9 cellular contexts compared by ENCODE assay signal in the genomic region with DNA sequence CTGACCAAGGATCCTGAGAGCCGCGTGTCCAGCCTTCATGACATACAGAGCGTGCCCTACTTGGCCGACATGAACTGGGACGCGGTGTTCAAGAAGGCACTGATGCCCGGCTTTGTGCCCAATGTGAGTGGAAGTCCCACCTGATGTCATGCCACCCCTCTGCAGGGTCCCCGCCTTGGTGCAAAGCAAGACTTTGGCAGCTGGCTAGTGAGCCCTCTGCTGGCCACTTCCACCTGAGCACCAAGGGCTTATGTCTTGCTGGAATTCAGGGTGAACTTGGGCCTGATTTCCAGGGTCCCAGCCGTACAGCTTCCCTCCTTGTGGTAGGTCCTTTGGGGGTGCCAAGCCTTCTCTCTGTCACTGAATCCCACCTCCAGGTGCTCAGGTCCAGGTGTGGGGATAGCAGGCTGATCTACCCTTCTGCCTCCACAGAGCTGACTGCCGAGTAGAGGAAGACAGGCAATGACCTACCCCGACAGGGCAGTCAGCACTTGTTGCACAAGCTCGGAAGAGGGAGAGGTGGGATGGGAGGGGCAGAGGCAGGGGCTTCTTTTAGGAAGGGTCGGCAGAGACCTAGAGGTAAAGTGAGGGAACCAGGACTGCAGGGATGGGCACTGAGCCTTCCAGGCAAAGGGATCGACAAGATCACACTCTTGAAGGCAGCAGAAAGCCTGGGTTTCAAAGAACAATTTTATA.
DNase-seq lines count a peak whose midpoint lies in the region; ATAC-seq and TF ChIP-seq lines count a peak whose summit lies in the region.
"Had no signal": no experiment of that assay in that cellular context is flagged by ENCODE, and none has a peak within 500 bp of the region (broad histone marks: within the 10 kb centered on the region; RNA-seq: fewer than 3 reads in every experiment).

No MANE protein-coding gene starts in this region.

- no peaks in the 10 kb centered on the region for H3K36me3 ChIP-seq in OCI-LY3 (replicated peaks; ENCODE audit: low read depth, low read length)
- H3K36me3 ChIP-seq in psoas muscle (ENCODE audit: insufficient read depth in 1 of 2, low read depth in 1 of 2): no peaks in the 10 kb centered on the region
- H3K36me3 ChIP-seq: pancreas had no signal

- no peak overlapping the region for H3K4me3 Mint-ChIP-seq in activated CD4-positive, alpha-beta T cell treated with anti-CD3 and anti-CD28 coated beads, Interleukin-2, amount 10 ng/mL, durations not matched to agents 7 days and 5 days

- no peaks in the 10 kb centered on the region for H3K4me1 Mint-ChIP-seq in activated CD4-positive, alpha-beta T cell treated with anti-CD3 and anti-CD28 coated beads, Interleukin-2, amount 10 ng/mL, durations not matched to agents 7 days and 5 days

- no peaks in the 10 kb centered on the region for H3K4me1 ChIP-seq in OCI-LY3 (ENCODE audit: low read length)
- no peaks in the 10 kb centered on the region for H3K4me1 ChIP-seq in psoas muscle
- H3K4me1 ChIP-seq: pancreas had no signal

- H3K4me2 ChIP-seq in OCI-LY3 (ENCODE audit: low read length): no peak overlapping the region

- 78 to 82% (median 81%) methylated on average over 14 of the region's 14 CpGs for WGBS in psoas muscle, 3 donors

- TF ChIP-seq CTCF in OCI-LY3 (IDR thresholded peaks at IDR 0.05; ENCODE audit: low read depth, low read length) (peak; percentile 66), fibroblast of mammary gland (conservative IDR thresholded peaks at IDR 0.05; ENCODE audit: control insufficient read depth, insufficient read depth, low read depth, low read length) (peak; percentile 55), psoas muscle (IDR thresholded peaks at IDR 0.05) (peak; percentile 14)

- no peak overlapping the region for H3K9ac ChIP-seq in OCI-LY3 (ENCODE audit: low read length)

- H3K79me2 ChIP-seq in OCI-LY3 (ENCODE audit: low read length): no peaks in the 10 kb centered on the region

- POLR2A ChIA-PET in activated CD4-positive, alpha-beta T cell treated with anti-CD3 and anti-CD28 coated beads, Interleukin-2, amount 10 ng/mL, durations not matched to agents 7 days and 5 days (lab: Charles Lee): no interaction called here

- no peaks in the 10 kb centered on the region for H3K27me3 Mint-ChIP-seq in activated CD4-positive, alpha-beta T cell treated with anti-CD3 and anti-CD28 coated beads, Interleukin-2, amount 10 ng/mL, durations not matched to agents 7 days and 5 days

- H3K9me3 ChIP-seq in OCI-LY3 (ENCODE audit: insufficient read depth, low read length) (no peaks in the 10 kb centered on the region), psoas muscle (no peaks in the 10 kb centered on the region)
- H3K9me3 ChIP-seq: pancreas had no signal

- H3K36me3 Mint-ChIP-seq in activated CD4-positive, alpha-beta T cell treated with anti-CD3 and anti-CD28 coated beads, Interleukin-2, amount 10 ng/mL, durations not matched to agents 7 days and 5 days (ENCODE audit: low read depth): no peaks in the 10 kb centered on the region

- CTCF ChIA-PET in activated CD4-positive, alpha-beta T cell treated with anti-CD3 and anti-CD28 coated beads, Interleukin-2, amount 10 ng/mL, durations not matched to agents 7 days and 5 days (lab: Charles Lee): interaction anchor here (0.7 kb wide), 1 partner anchor 146 kb away, joined by 3 read pairs; no protein-coding TSS in a partner anchor

- DNase-seq in activated CD4-positive, alpha-beta T cell treated with anti-CD3 and anti-CD28 coated beads for 48 hours: peak; percentile 7
- no peak for DNase-seq in activated CD4-positive, alpha-beta T cell treated with anti-CD3 and anti-CD28 coated beads, Interleukin-2, amount 10 ng/mL, durations not matched to agents 7 days and 5 days
- DNase-seq in fibroblast of mammary gland (ENCODE audit: low read depth): peak; percentile 23
- DNase-seq in psoas muscle: no peak
- DNase-seq in SHP77 (lab: John Stamatoyannopoulos, UW): no peak
- DNase-seq in DMS153 treated with DMSO at 0.1 percent for 48 hours (lab: John Stamatoyannopoulos, UW; ENCODE audit: unreplicated experiment): no peak

- no peak overlapping the region for H3K27ac ChIP-seq in OCI-LY3 (ENCODE audit: low read length)
- no peak overlapping the region for H3K27ac ChIP-seq in psoas muscle
- H3K27ac ChIP-seq: pancreas had no signal

- no peak overlapping the region for H3K4me3 ChIP-seq in OCI-LY3 (ENCODE audit: low read length)
- H3K4me3 ChIP-seq in fibroblast of mammary gland (ENCODE audit: control insufficient read depth, low read depth, low read length): no peak overlapping the region
- H3K4me3 ChIP-seq in psoas muscle: no peak overlapping the region
- H3K4me3 ChIP-seq: pancreas had no signal

- no peaks in the 10 kb centered on the region for H4K20me1 ChIP-seq in OCI-LY3 (ENCODE audit: insufficient read depth, low read length)

- no peaks in the 10 kb centered on the region for H3K9me3 Mint-ChIP-seq in activated CD4-positive, alpha-beta T cell treated with anti-CD3 and anti-CD28 coated beads, Interleukin-2, amount 10 ng/mL, durations not matched to agents 7 days and 5 days

- intact Hi-C loops in psoas muscle (cut with DNase I): no loop called here

- no peak overlapping the region for H2AFZ ChIP-seq in OCI-LY3 (ENCODE audit: low read depth, low read length)

- ATAC-seq in psoas muscle (no peak), GM19397 (IDR thresholded peaks at IDR 0.05; ENCODE audit: unreplicated experiment) (no peak)
- ATAC-seq: pancreas had no signal

- H3K27me3 ChIP-seq in OCI-LY3 (ENCODE audit: low read depth, low read length) (0 out of 2 replicates have a peak, but pooled peaks cover 6% of the 10 kb centered on the region), psoas muscle (ENCODE audit: insufficient read depth in 3 of 3, low read length in 2 of 3) (peaks cover 0 to 1% (median 0%) of the 10 kb centered on the region in 3 donors)
- H3K27me3 ChIP-seq: pancreas had no signal

- no peak overlapping the region for H3K27ac Mint-ChIP-seq in activated CD4-positive, alpha-beta T cell treated with anti-CD3 and anti-CD28 coated beads, Interleukin-2, amount 10 ng/mL, durations not matched to agents 7 days and 5 days

Comparison
In these comparisons a context has a peak if more than half of its experiments do, and no peak if none do; other contexts are left out.
1. DNase-seq: peak in activated CD4-positive, alpha-beta T cell treated with anti-CD3 and anti-CD28 coated beads for 48 hours (single experiment) and fibroblast of mammary gland (single experiment); none in activated CD4-positive, alpha-beta T cell treated with anti-CD3 and anti-CD28 coated beads, Interleukin-2, amount 10 ng/mL, durations not matched to agents 7 days and 5 days (single experiment), psoas muscle (0 of 2), SHP77 (0 of 2) and DMS153 treated with DMSO at 0.1 percent for 48 hours (single experiment).
2. CTCF ChIP-seq: peak in every context shown above with its lines; median percentile 66 in OCI-LY3; 55 in fibroblast of mammary gland; 14 in psoas muscle.